12 cellular contexts compared by ENCODE assay signal in genomic region chr10:22651276-22651980, GRCh38.
DNase-seq lines count a peak whose midpoint lies in the region; ATAC-seq, FAIRE-seq and TF ChIP-seq lines count a peak whose summit lies in the region.
"Had no signal": no experiment of that assay in that cellular context is flagged by ENCODE, and none has a peak within 500 bp of the region (broad histone marks: within the 10 kb centered on the region; RNA-seq: fewer than 3 reads in every experiment).

No MANE protein-coding gene starts in this region.

- peak overlapping the region; percentile 45 for H3K27ac ChIP-seq in CD8-positive, alpha-beta memory T cell (ENCODE audit: low read depth, low read length)
- H3K27ac ChIP-seq in coronary artery: no peak overlapping the region
- H3K27ac ChIP-seq: thyroid gland had no signal

- H3K4me1 ChIP-seq in CD8-positive, alpha-beta memory T cell (ENCODE audit: insufficient read depth, low read length): peaks cover 100% of the 10 kb centered on the region

- POLR2A ChIA-PET in CD8-positive, alpha-beta memory T cell (lab: Charles Lee): interaction anchor here (0.6 to 0.7 kb wide), 2 partner anchors 67 to 79 kb away, joined by 3 to 4 read pairs; no protein-coding TSS in a partner anchor

- CTCF ChIA-PET in CD8-positive, alpha-beta memory T cell (lab: Charles Lee): interaction anchor here (1.0 to 1.2 kb wide), 3 partner anchors 16 to 43 kb away, joined by 3 to 4 read pairs (median 4); no protein-coding TSS in a partner anchor

- H3K27ac Mint-ChIP-seq in CD8-positive, alpha-beta memory T cell: peak overlapping the region; percentile 79 to 100 (median 96)
- peak overlapping the region; percentile 97 to 99 for H3K27ac Mint-ChIP-seq in natural killer cell

- no peak for TF ChIP-seq CTCF in natural killer cell (IDR thresholded peaks at IDR 0.05)
- TF ChIP-seq CTCF in coronary artery (IDR thresholded peaks at IDR 0.05): no peak

- no peaks in the 10 kb centered on the region for H3K27me3 ChIP-seq in CD8-positive, alpha-beta memory T cell (ENCODE audit: insufficient read depth, low read length, poor library complexity, severe bottlenecking)
- H3K27me3 ChIP-seq: thyroid gland had no signal

- H3K27me3 Mint-ChIP-seq in CD8-positive, alpha-beta memory T cell: no peaks in the 10 kb centered on the region
- H3K27me3 Mint-ChIP-seq in activated T-cell treated with anti-CD3 and anti-CD28 coated beads, Interleukin-2, amount 50 U/mL, for 4 hours (ENCODE audit: low read depth): no peaks in the 10 kb centered on the region
- no peaks in the 10 kb centered on the region for H3K27me3 Mint-ChIP-seq in natural killer cell (ENCODE audit: low read depth in 2 of 2)

- peak in 1 of 5 donors; percentile 48 for DNase-seq in CD8-positive, alpha-beta memory T cell
- DNase-seq in activated T-cell treated with anti-CD3 and anti-CD28 coated beads, Interleukin-2, amount 50 U/mL, for 4 hours: peak; percentile 29
- peak; percentile 48 for DNase-seq in natural killer cell
- DNase-seq in NCI-H526 treated with DMSO at 0.1 percent for 48 hours (lab: John Stamatoyannopoulos, UW): no peak
- DNase-seq in coronary artery (ENCODE audit: low spot score): no peak
- no peak for DNase-seq in H54 (ENCODE audit: insufficient read length, low spot score)
- no peak for DNase-seq in effector CD4-positive, alpha-beta T cell
- DNase-seq: amygdala, C1 segment of cervical spinal cord, NCI-H748 treated with DMSO at 0.1 percent for 48 hours, thyroid gland had no signal

- intact Hi-C loops in natural killer cell (cut with micrococcal nuclease): loop anchor here (2.0 kb wide), 2 partner anchors 15 to 31 kb away; no protein-coding TSS in a partner anchor

- H3K4me3 ChIP-seq in CD8-positive, alpha-beta memory T cell (ENCODE audit: low read length): peak overlapping the region; percentile 3
- H3K4me3 ChIP-seq in coronary artery: no peak overlapping the region
- H3K4me3 ChIP-seq: thyroid gland had no signal

- no peak for TF ChIP-seq POLR2A in H54 (IDR thresholded peaks at IDR 0.05; ENCODE audit: low read depth, low read length)

- peak; percentile 40 for ATAC-seq in GM21723 (IDR thresholded peaks at IDR 0.05; ENCODE audit: unreplicated experiment)
- ATAC-seq in activated T-cell treated with anti-CD3 and anti-CD28 coated beads, Interleukin-2, amount 50 U/mL, for 4 hours: no peak
- peak; percentile 39 to 62 (median 61) for ATAC-seq in natural killer cell

- peaks cover 0 to 25% (median 13%) of the 10 kb centered on the region in 3 donors for H3K36me3 Mint-ChIP-seq in CD8-positive, alpha-beta memory T cell
- H3K36me3 Mint-ChIP-seq in activated T-cell treated with anti-CD3 and anti-CD28 coated beads, Interleukin-2, amount 50 U/mL, for 4 hours (ENCODE audit: insufficient read depth): peaks cover 16% of the 10 kb centered on the region
- peaks cover 7% of the 10 kb centered on the region for H3K36me3 Mint-ChIP-seq in natural killer cell

- H3K4me1 Mint-ChIP-seq in CD8-positive, alpha-beta memory T cell: peaks cover 97 to 100% (median 100%) of the 10 kb centered on the region in 3 donors
- H3K4me1 Mint-ChIP-seq in activated T-cell treated with anti-CD3 and anti-CD28 coated beads, Interleukin-2, amount 50 U/mL, for 4 hours (ENCODE audit: low read depth): peaks cover 99% of the 10 kb centered on the region
- H3K4me1 Mint-ChIP-seq in natural killer cell: peaks cover 97 to 98% of the 10 kb centered on the region in 2 donors

- H3K4me3 Mint-ChIP-seq in CD8-positive, alpha-beta memory T cell: peak overlapping the region; percentile 58 to 87 (median 83)
- H3K4me3 Mint-ChIP-seq in activated T-cell treated with anti-CD3 and anti-CD28 coated beads, Interleukin-2, amount 50 U/mL, for 4 hours: peak overlapping the region; percentile 60
- peak overlapping the region; percentile 86 for H3K4me3 Mint-ChIP-seq in natural killer cell

- no peaks in the 10 kb centered on the region for H3K9me3 ChIP-seq in CD8-positive, alpha-beta memory T cell (ENCODE audit: low read length)
- H3K9me3 ChIP-seq: thyroid gland had no signal

- FAIRE-seq in H54 (lab: Jason Lieb, UNC): no peak

- no peaks in the 10 kb centered on the region for H3K9me3 Mint-ChIP-seq in CD8-positive, alpha-beta memory T cell
- H3K9me3 Mint-ChIP-seq in activated T-cell treated with anti-CD3 and anti-CD28 coated beads, Interleukin-2, amount 50 U/mL, for 4 hours: no peaks in the 10 kb centered on the region
- H3K9me3 Mint-ChIP-seq in natural killer cell: no peaks in the 10 kb centered on the region

- H3K36me3 ChIP-seq in CD8-positive, alpha-beta memory T cell (ENCODE audit: insufficient read depth, low read length): no peaks in the 10 kb centered on the region
- H3K36me3 ChIP-seq: thyroid gland had no signal

Comparison
In these comparisons a context has a peak if more than half of its experiments do, and no peak if none do; other contexts are left out.
1. DNase-seq: peak in activated T-cell treated with anti-CD3 and anti-CD28 coated beads, Interleukin-2, amount 50 U/mL, for 4 hours (single experiment) and natural killer cell (single experiment); none in NCI-H526 treated with DMSO at 0.1 percent for 48 hours (single experiment), coronary artery (single experiment), H54 (single experiment) and effector CD4-positive, alpha-beta T cell (single experiment).
2. ATAC-seq: peak in GM21723 (single experiment) and natural killer cell (3 of 3); none in activated T-cell treated with anti-CD3 and anti-CD28 coated beads, Interleukin-2, amount 50 U/mL, for 4 hours (0 of 2).
3. Peak in every context shown above with its lines, with median percentiles within 50 percentile points of each other: H3K4me3 Mint-ChIP-seq.